ENCODE assay signal across 26 cellular contexts in genomic region chr1:154745750-154746425, GRCh38.
DNase-seq lines count a peak whose midpoint lies in the region; ATAC-seq lines count a peak whose summit lies in the region.
"Had no signal": no experiment of that assay in that cellular context is flagged by ENCODE, and none has a peak within 500 bp of the region (broad histone marks: within the 10 kb centered on the region; RNA-seq: fewer than 3 reads in every experiment).

No MANE protein-coding gene starts in this region.

- no peaks in the 10 kb centered on the region; a peak in 3 of 22 replicates for H3K27me3 ChIP-seq in BLaER1 treated with 17β-estradiol and CSF1 and Interleukin-3, amounts not matched to agents 10 nM and 100 nM
- H3K27me3 ChIP-seq in layer of hippocampus (ENCODE audit: control insufficient read depth, insufficient read depth, low read length), result no peaks in the 10 kb centered on the region
- H3K27me3 ChIP-seq: body of pancreas had no signal

- H3K36me3 ChIP-seq in BLaER1 treated with 17β-estradiol and CSF1 and Interleukin-3, amounts not matched to agents 10 nM and 100 nM, result no peaks in the 10 kb centered on the region
- H3K36me3 ChIP-seq: SJSA1, stomach, tibial artery had no signal

- H3K27ac Mint-ChIP-seq in activated CD4-positive, alpha-beta T cell treated with anti-CD3 and anti-CD28 coated beads, Interleukin-2, amount 10 ng/mL, durations not matched to agents 24 days and 14 days, result peak overlapping the region; percentile 52
- peak overlapping the region; percentile 19 for H3K27ac Mint-ChIP-seq in activated naive CD8-positive, alpha-beta T cell treated with anti-CD3 and anti-CD28 coated beads, Interleukin-2, amount 10 ng/mL, durations not matched to agents 7 days and 5 days
- H3K27ac Mint-ChIP-seq: HFFc6 had no signal

- peak overlapping the region; percentile 90 for H3K4me3 Mint-ChIP-seq in activated CD4-positive, alpha-beta T cell treated with anti-CD3 and anti-CD28 coated beads, Interleukin-2, amount 10 ng/mL, durations not matched to agents 24 days and 14 days
- no peak overlapping the region for H3K4me3 Mint-ChIP-seq in activated naive CD8-positive, alpha-beta T cell treated with anti-CD3 and anti-CD28 coated beads, Interleukin-2, amount 10 ng/mL, durations not matched to agents 7 days and 5 days
- H3K4me3 Mint-ChIP-seq: HFFc6 had no signal

- no peak overlapping the region for H3K9ac ChIP-seq in BLaER1 treated with 17β-estradiol and CSF1 and Interleukin-3, amounts not matched to agents 10 nM and 100 nM

- ATAC-seq in activated naive CD8-positive, alpha-beta T cell treated with anti-CD3 and anti-CD28 coated beads, Interleukin-2, amount 10 ng/mL, durations not matched to agents 7 days and 5 days (ENCODE audit: low read depth), result no peak
- ATAC-seq in GM19351 (IDR thresholded peaks at IDR 0.05; ENCODE audit: unreplicated experiment) (no peak), HG03571 (IDR thresholded peaks at IDR 0.05; ENCODE audit: unreplicated experiment) (no peak)
- ATAC-seq: left colon had no signal

- H4K20me1 ChIP-seq in BLaER1 treated with 17β-estradiol and CSF1 and Interleukin-3, amounts not matched to agents 10 nM and 100 nM, result no peaks in the 10 kb centered on the region

- H3K27ac ChIP-seq in BLaER1 treated with 17β-estradiol and CSF1 and Interleukin-3, amounts not matched to agents 10 nM and 100 nM, result peak overlapping the region in 1 of 11 experiments; percentile 29; a peak in 1 of 22 replicates
- H3K27ac ChIP-seq in layer of hippocampus (ENCODE audit: low read depth, low read length), result peak overlapping the region; percentile 36
- H3K27ac ChIP-seq: body of pancreas, HL-60, SJSA1, skin epidermis, stomach, tibial artery had no signal

- intact Hi-C loops in activated CD4-positive, alpha-beta T cell treated with anti-CD3 and anti-CD28 coated beads, Interleukin-2, amount 10 ng/mL, durations not matched to agents 24 days and 14 days (cut with micrococcal nuclease), result loop anchor here (2.0 to 5.0 kb wide), 5 partner anchors 13 to 261 kb away; partner anchors contain the start of gene KCNN3

- H3K9me3 ChIP-seq in BLaER1 treated with 17β-estradiol and CSF1 and Interleukin-3, amounts not matched to agents 10 nM and 100 nM (replicated peaks in 1 of 11), result peaks cover 0 to 4% (median 0%) of the 10 kb centered on the region in 11 experiments; a peak in 1 of 22 replicates
- H3K9me3 ChIP-seq: body of pancreas, SJSA1, stomach, tibial artery had no signal

- POLR2A ChIA-PET in activated naive CD8-positive, alpha-beta T cell treated with anti-CD3 and anti-CD28 coated beads, Interleukin-2, amount 10 ng/mL, durations not matched to agents 7 days and 5 days (lab: Charles Lee), result interaction anchor here (0.8 to 2.5 kb wide), 4 partner anchors 10 to 191 kb away, joined by 3 to 12 read pairs (median 6); partner anchors contain the start of gene PMVK

- peak overlapping the region; percentile 82 to 91 (median 87) for H3K4me2 ChIP-seq in BLaER1 treated with 17β-estradiol and CSF1 and Interleukin-3, amounts not matched to agents 10 nM and 100 nM

- H3K4me1 ChIP-seq in BLaER1 treated with 17β-estradiol and CSF1 and Interleukin-3, amounts not matched to agents 10 nM and 100 nM, result peaks cover 50 to 68% (median 66%) of the 10 kb centered on the region in 10 experiments
- H3K4me1 ChIP-seq: body of pancreas, SJSA1, tibial artery had no signal

- H3K4me1 Mint-ChIP-seq in activated CD4-positive, alpha-beta T cell treated with anti-CD3 and anti-CD28 coated beads, Interleukin-2, amount 10 ng/mL, durations not matched to agents 24 days and 14 days, result peaks cover 77% of the 10 kb centered on the region
- H3K4me1 Mint-ChIP-seq in activated naive CD8-positive, alpha-beta T cell treated with anti-CD3 and anti-CD28 coated beads, Interleukin-2, amount 10 ng/mL, durations not matched to agents 7 days and 5 days, result peaks cover 53% of the 10 kb centered on the region

- H3K27me3 Mint-ChIP-seq in activated CD4-positive, alpha-beta T cell treated with anti-CD3 and anti-CD28 coated beads, Interleukin-2, amount 10 ng/mL, durations not matched to agents 24 days and 14 days, result peaks cover 8% of the 10 kb centered on the region
- H3K27me3 Mint-ChIP-seq in activated naive CD8-positive, alpha-beta T cell treated with anti-CD3 and anti-CD28 coated beads, Interleukin-2, amount 10 ng/mL, durations not matched to agents 7 days and 5 days, result peaks cover 24% of the 10 kb centered on the region

- no peak for DNase-seq in activated CD4-positive, alpha-beta T cell treated with anti-CD3 and anti-CD28 coated beads, Interleukin-2, amount 10 ng/mL, durations not matched to agents 24 days and 14 days
- no peak for DNase-seq in activated CD4-positive, alpha-beta T cell treated with anti-CD3 and anti-CD28 coated beads, Interleukin-2, amount 50 U/mL, for 4 hours
- DNase-seq in activated naive CD8-positive, alpha-beta T cell treated with anti-CD3 and anti-CD28 coated beads, Interleukin-2, amount 10 ng/mL, durations not matched to agents 7 days and 5 days, result no peak
- DNase-seq in HPDE6-E6E7 (ENCODE audit: extremely low spot score), result no peak
- DNase-seq: activated CD4-positive, alpha-beta T cell treated with anti-CD3 and anti-CD28 coated beads for 1 hour; AML-193; DMS153; effector CD8-positive, alpha-beta T cell; erythroblast; GOT3; HFFc6; Kasumi-1; NCI-H146; NCI-H2107; NCI-H774; stomach; tibial artery had no signal

- peaks cover 4% of the 10 kb centered on the region for H3K9me3 Mint-ChIP-seq in activated CD4-positive, alpha-beta T cell treated with anti-CD3 and anti-CD28 coated beads, Interleukin-2, amount 10 ng/mL, durations not matched to agents 24 days and 14 days
- H3K9me3 Mint-ChIP-seq in activated naive CD8-positive, alpha-beta T cell treated with anti-CD3 and anti-CD28 coated beads, Interleukin-2, amount 10 ng/mL, durations not matched to agents 7 days and 5 days, result peaks cover 3% of the 10 kb centered on the region
- H3K9me3 Mint-ChIP-seq: HFFc6 had no signal

- no peaks in the 10 kb centered on the region for H3K36me3 Mint-ChIP-seq in activated CD4-positive, alpha-beta T cell treated with anti-CD3 and anti-CD28 coated beads, Interleukin-2, amount 10 ng/mL, durations not matched to agents 24 days and 14 days (ENCODE audit: low read depth)
- H3K36me3 Mint-ChIP-seq in activated naive CD8-positive, alpha-beta T cell treated with anti-CD3 and anti-CD28 coated beads, Interleukin-2, amount 10 ng/mL, durations not matched to agents 7 days and 5 days, result peaks cover 4% of the 10 kb centered on the region

- no peak overlapping the region for H3K4me3 ChIP-seq in BLaER1 treated with 17β-estradiol and CSF1 and Interleukin-3, amounts not matched to agents 10 nM and 100 nM
- H3K4me3 ChIP-seq: body of pancreas, SJSA1, skin epidermis, stomach, tibial artery had no signal
